9 cellular contexts compared by ENCODE assay signal in genomic region chr13:33799950-33800592, GRCh38. TPM values are rescaled to one million over a fixed set of nuclear protein-coding genes. Genes with fewer than 3 reads are reported as not detected.
DNase-seq lines count a peak whose midpoint lies in the region; ATAC-seq and TF ChIP-seq lines count a peak whose summit lies in the region.
"Had no signal": no experiment of that assay in that cellular context is flagged by ENCODE, and none has a peak within 500 bp of the region (broad histone marks: within the 10 kb centered on the region; RNA-seq: fewer than 3 reads in every experiment).

No MANE protein-coding gene starts in this region.

- peak; percentile 62 for TF ChIP-seq CTCF in cardiac muscle cell (IDR thresholded peaks at IDR 0.05; ENCODE audit: low read depth, low read length)
- TF ChIP-seq CTCF in thoracic aorta (IDR thresholded peaks at IDR 0.05), result no peak
- TF ChIP-seq CTCF in vagina (IDR thresholded peaks at IDR 0.05), result peak in 1 of 3 experiments; percentile 34

- H3K27me3 ChIP-seq in cardiac muscle cell (no peaks in the 10 kb centered on the region), thoracic aorta (replicated peaks; ENCODE audit: insufficient read depth) (no peaks in the 10 kb centered on the region), vagina (no peaks in the 10 kb centered on the region)
- H3K27me3 ChIP-seq in effector memory CD4-positive, alpha-beta T cell (replicated peaks; ENCODE audit: control insufficient read depth, insufficient read depth, low read length, poor library complexity, severe bottlenecking), result no peaks in the 10 kb centered on the region

- no peaks in the 10 kb centered on the region for H3K9me3 ChIP-seq in cardiac muscle cell (ENCODE audit: low read depth)
- H3K9me3 ChIP-seq in thoracic aorta, result no peaks in the 10 kb centered on the region
- no peaks in the 10 kb centered on the region for H3K9me3 ChIP-seq in effector memory CD4-positive, alpha-beta T cell (ENCODE audit: control insufficient read depth, low read length)
- H3K9me3 ChIP-seq in vagina, result no peaks in the 10 kb centered on the region

- peak; percentile 25 to 73 for DNase-seq in cardiac muscle cell (ENCODE audit: low read depth in 1 of 2, low spot score in 1 of 2)
- DNase-seq in Right ventricle myocardium inferior (ENCODE audit: missing footprints), result no peak
- peak; percentile 9 for DNase-seq in RPMI8226
- DNase-seq in glomerular visceral epithelial cell (ENCODE audit: extremely low spot score), result peak; percentile 13
- no peak for DNase-seq in thoracic aorta (ENCODE audit: low spot score)
- no peak for DNase-seq in effector memory CD4-positive, alpha-beta T cell
- DNase-seq in vagina (ENCODE audit: extremely low spot score in 2 of 2), result no peak
- DNase-seq: activated T-cell treated with anti-CD3 and anti-CD28 coated beads, Interleukin-2, amount 50 U/mL, for 72 hours had no signal

- ATAC-seq in Right ventricle myocardium inferior (no peak), thoracic aorta (ENCODE audit: insufficient number of reproducible peaks, low FRiP score, low read depth) (no peak), GM19452 (IDR thresholded peaks at IDR 0.05; ENCODE audit: unreplicated experiment) (no peak)

- no peak overlapping the region for H3K27ac ChIP-seq in cardiac muscle cell
- no peak overlapping the region for H3K27ac ChIP-seq in thoracic aorta
- no peak overlapping the region for H3K27ac ChIP-seq in effector memory CD4-positive, alpha-beta T cell (ENCODE audit: insufficient read depth, low read length, poor library complexity, severe bottlenecking)
- H3K27ac ChIP-seq in vagina, result no peak overlapping the region

- H3K4me1 ChIP-seq in cardiac muscle cell (ENCODE audit: low read depth) (no peaks in the 10 kb centered on the region), thoracic aorta (ENCODE audit: control insufficient read depth in 1 of 2, low read depth in 2 of 2) (peaks cover 0 to 13% of the 10 kb centered on the region in 2 donors), vagina (no peaks in the 10 kb centered on the region)
- H3K4me1 ChIP-seq in effector memory CD4-positive, alpha-beta T cell (ENCODE audit: control insufficient read depth, insufficient read depth, low read length, poor library complexity, severe bottlenecking), result no peaks in the 10 kb centered on the region

- H3K36me3 ChIP-seq in cardiac muscle cell (no peaks in the 10 kb centered on the region), thoracic aorta (no peaks in the 10 kb centered on the region), vagina (no peaks in the 10 kb centered on the region)
- H3K36me3 ChIP-seq in effector memory CD4-positive, alpha-beta T cell (ENCODE audit: control insufficient read depth, insufficient read depth, low read length), result no peaks in the 10 kb centered on the region

- intact Hi-C loops in Right ventricle myocardium inferior (cut with DNase I), result loop anchor here (1.0 to 10.0 kb wide), 3 partner anchors 33 to 1365 kb away; no protein-coding TSS in a partner anchor
- intact Hi-C loops in vagina (cut with DNase I), result no loop called here

- no peak for TF ChIP-seq POLR2A in vagina (IDR thresholded peaks at IDR 0.05)

- H3K4me3 ChIP-seq in cardiac muscle cell, result no peak overlapping the region
- H3K4me3 ChIP-seq in thoracic aorta, result peak overlapping the region; percentile 21
- no peak overlapping the region for H3K4me3 ChIP-seq in effector memory CD4-positive, alpha-beta T cell (ENCODE audit: insufficient read depth, low read depth, low read length, poor library complexity, severe bottlenecking)
- no peak overlapping the region for H3K4me3 ChIP-seq in vagina

RNA-seq across cellular contexts. Expression of gene RFC3, which starts 17.9 kb away (rescaled TPM):
- total RNA-seq in cardiac muscle cell (13.3 and 13.9 TPM in 2 replicates), Right ventricle myocardium inferior (5.0 TPM), thoracic aorta (1 to 10 TPM; 2.6 to 6.3 TPM), vagina (8.6 TPM)
- polyA plus RNA-seq in cardiac muscle cell, result 9.9 and 12.7 TPM in 2 replicates

Comparison
In these comparisons a context has a peak if more than half of its experiments do, and no peak if none do; other contexts are left out.
1. DNase-seq: peak in cardiac muscle cell (2 of 2), RPMI8226 (single experiment) and glomerular visceral epithelial cell (single experiment); none in Right ventricle myocardium inferior (single experiment), thoracic aorta (single experiment), effector memory CD4-positive, alpha-beta T cell (0 of 3) and vagina (0 of 2).